Comparison of ENCODE assay signal across 1 cellular context in the genomic region with DNA sequence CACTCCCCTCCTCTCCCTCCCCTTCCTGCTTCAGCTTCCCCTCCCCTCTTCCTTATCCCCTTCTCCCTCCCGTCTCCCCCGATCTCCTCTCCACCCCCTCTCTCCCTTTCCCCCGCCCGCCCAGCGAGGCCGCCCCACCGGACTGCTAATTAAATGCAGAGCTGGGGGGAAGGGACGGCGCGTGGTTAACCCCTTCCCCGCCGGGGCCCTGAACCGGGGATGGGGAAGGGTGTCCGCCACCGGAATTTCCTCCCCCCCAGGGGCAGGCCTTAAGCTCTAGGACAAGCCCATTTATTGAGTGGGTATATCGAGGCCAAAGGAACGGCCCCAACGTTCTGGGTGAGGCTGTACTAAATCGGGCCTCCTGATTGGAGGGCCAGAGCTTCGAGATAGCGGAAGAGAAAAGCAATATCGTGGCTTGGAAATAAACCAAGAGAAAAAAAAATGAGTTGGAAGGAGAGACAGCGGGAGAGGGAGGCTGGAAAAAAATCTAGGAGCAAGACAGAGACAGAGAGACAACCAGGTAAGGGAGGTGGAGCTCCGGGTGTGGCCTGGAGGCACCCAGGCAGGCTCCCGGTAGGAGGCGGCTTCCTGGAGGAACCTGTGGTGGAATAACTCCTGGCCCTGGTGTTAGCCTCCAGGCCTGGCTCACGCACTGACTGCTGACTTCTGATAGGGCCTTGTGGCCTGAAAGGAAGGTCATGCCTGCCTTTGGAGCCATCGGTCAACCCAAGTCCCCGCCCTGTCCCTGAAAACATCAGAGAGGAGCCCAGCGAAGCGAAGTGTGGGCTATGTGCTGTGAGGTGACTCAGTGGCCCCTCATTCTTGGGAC.
TF ChIP-seq lines count a peak whose summit lies in the region.

No MANE protein-coding gene starts in this region.

TF ChIP-seq in K562, 482 proteins besides CTCF, POLR2A, EP300 and RAD21 (continued from another document and continues in another):
- TF ChIP-seq STAT6 (CRISPR knock-in tag; IDR thresholded peaks at IDR 0.05) = 0 out of 2 replicates have a peak, but pooled peaks have one; percentile 18
- 0 out of 2 replicates have a peak, but pooled peaks have one; percentile 36 for TF ChIP-seq MYNN (IDR thresholded peaks at IDR 0.05)
- TF ChIP-seq MYNN (CRISPR knock-in tag; IDR thresholded peaks at IDR 0.05) = no peak
- TF ChIP-seq WHSC1 (IDR thresholded peaks at IDR 0.05; ENCODE audit: low read length) = no peak
- no peak for TF ChIP-seq C11orf30 (IDR thresholded peaks at IDR 0.05; ENCODE audit: low read depth)
- no peak for TF ChIP-seq ZNF609 (CRISPR knock-in tag; IDR thresholded peaks at IDR 0.05; ENCODE audit: borderline replicate concordance)
- TF ChIP-seq, protein P1, sequence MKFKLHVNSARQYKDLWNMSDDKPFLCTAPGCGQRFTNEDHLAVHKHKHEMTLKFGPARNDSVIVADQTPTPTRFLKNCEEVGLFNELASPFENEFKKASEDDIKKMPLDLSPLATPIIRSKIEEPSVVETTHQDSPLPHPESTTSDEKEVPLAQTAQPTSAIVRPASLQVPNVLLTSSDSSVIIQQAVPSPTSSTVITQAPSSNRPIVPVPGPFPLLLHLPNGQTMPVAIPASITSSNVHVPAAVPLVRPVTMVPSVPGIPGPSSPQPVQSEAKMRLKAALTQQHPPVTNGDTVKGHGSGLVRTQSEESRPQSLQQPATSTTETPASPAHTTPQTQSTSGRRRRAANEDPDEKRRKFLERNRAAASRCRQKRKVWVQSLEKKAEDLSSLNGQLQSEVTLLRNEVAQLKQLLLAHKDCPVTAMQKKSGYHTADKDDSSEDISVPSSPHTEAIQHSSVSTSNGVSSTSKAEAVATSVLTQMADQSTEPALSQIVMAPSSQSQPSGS (CRISPR knock-in tag; IDR thresholded peaks at IDR 0.05) = no peak
- peak; percentile 17; the same call in 1 of the 2 replicates for TF ChIP-seq JUND (IDR thresholded peaks at IDR 0.05; ENCODE audit: borderline replicate concordance, low read depth, low read length)
- TF ChIP-seq JUND (tag; IDR thresholded peaks at IDR 0.05; ENCODE audit: borderline replicate concordance, low read depth, low read length) = no peak
- no peak for TF ChIP-seq E4F1 (CRISPR knock-in tag; IDR thresholded peaks at IDR 0.05; ENCODE audit: borderline replicate concordance)
- no peak for TF ChIP-seq PPARD (CRISPR knock-in tag; IDR thresholded peaks at IDR 0.05)
- TF ChIP-seq ZNF57 (CRISPR knock-in tag; IDR thresholded peaks at IDR 0.05) = no peak
- TF ChIP-seq ZNF318 (IDR thresholded peaks at IDR 0.05; ENCODE audit: borderline replicate concordance in 1 of 2, low read depth in 1 of 2) = no peak
- 0 out of 2 replicates have a peak, but pooled peaks have one; percentile 9 for TF ChIP-seq DEAF1 (CRISPR knock-in tag; IDR thresholded peaks at IDR 0.05)
- TF ChIP-seq MAZ (CRISPR knock-in tag; conservative IDR thresholded peaks at IDR 0.05 in 1 of 2, IDR thresholded peaks at IDR 0.05 in 1 of 2) = peak in 1 of 2 experiments; percentile 39; a peak in 3 of 4 replicates
- TF ChIP-seq ARHGAP35 (IDR thresholded peaks at IDR 0.05; ENCODE audit: partially characterized antibody) = no peak
- TF ChIP-seq, protein P2, sequence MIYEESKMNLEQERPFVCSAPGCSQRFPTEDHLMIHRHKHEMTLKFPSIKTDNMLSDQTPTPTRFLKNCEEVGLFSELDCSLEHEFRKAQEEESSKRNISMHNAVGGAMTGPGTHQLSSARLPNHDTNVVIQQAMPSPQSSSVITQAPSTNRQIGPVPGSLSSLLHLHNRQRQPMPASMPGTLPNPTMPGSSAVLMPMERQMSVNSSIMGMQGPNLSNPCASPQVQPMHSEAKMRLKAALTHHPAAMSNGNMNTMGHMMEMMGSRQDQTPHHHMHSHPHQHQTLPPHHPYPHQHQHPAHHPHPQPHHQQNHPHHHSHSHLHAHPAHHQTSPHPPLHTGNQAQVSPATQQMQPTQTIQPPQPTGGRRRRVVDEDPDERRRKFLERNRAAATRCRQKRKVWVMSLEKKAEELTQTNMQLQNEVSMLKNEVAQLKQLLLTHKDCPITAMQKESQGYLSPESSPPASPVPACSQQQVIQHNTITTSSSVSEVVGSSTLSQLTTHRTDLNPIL (CRISPR knock-in tag; IDR thresholded peaks at IDR 0.05) = no peak
- TF ChIP-seq, protein P3, sequence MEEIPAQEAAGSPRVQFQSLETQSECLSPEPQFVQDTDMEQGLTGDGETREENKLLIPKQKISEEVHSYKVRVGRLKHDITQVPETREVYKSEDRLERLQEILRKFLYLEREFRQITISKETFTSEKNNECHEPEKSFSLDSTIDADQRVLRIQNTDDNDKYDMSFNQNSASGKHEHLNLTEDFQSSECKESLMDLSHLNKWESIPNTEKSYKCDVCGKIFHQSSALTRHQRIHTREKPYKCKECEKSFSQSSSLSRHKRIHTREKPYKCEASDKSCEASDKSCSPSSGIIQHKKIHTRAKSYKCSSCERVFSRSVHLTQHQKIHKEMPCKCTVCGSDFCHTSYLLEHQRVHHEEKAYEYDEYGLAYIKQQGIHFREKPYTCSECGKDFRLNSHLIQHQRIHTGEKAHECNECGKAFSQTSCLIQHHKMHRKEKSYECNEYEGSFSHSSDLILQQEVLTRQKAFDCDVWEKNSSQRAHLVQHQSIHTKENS (CRISPR knock-in tag; IDR thresholded peaks at IDR 0.05) = no peak
